ENCODE assay signal across 10 cellular contexts in the genomic region with DNA sequence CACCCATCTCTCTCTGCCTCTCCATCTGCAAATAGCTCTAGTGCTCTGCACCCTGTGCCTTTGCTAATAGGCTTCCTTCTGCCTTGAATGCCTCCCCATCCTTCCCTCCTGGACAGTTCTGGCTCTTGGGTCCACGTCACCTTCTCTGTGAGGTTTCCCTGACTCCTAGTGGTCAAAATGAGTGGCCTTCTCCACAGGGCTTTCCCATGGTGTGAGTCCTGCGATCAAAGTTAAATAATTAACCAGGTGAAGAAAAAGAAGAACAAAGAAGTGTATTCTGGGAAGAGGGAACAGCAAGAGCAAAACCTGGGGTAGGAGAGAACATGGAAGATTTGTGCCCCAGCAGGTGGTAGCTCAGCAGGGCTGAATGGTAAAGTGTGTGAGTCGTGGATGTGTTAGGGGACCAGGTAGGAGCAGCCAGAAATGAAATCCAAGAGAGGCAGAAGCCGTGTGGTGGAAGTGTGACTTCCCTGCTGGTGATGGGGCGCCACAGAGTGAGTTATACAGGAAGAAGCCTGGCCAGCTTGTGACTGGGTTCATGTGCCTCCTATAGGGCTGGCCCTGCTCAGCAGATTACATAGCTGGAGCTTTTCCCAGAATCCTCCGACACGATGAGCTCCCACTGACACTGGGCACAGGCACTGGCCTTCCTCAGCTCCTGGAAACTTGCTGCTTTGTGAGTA.
DNase-seq lines count a peak whose midpoint lies in the region; FAIRE-seq and TF ChIP-seq lines count a peak whose summit lies in the region.
"Had no signal": no experiment of that assay in that cellular context is flagged by ENCODE, and none has a peak within 500 bp of the region (broad histone marks: within the 10 kb centered on the region; RNA-seq: fewer than 3 reads in every experiment).

No MANE protein-coding gene starts in this region.

- H3K27ac Mint-ChIP-seq in neural crest cell (ENCODE audit: unreplicated experiment) = no peak overlapping the region

- H3K4me3 Mint-ChIP-seq in neural crest cell = no peak overlapping the region

- DNase-seq in EH (ENCODE audit: low read depth) (peak; percentile 40), esophagus muscularis mucosa (ENCODE audit: extremely low spot score) (peak; percentile 70), neural crest cell (ENCODE audit: low read depth, low spot score) (no peak), GM12892 (ENCODE audit: insufficient read length) (no peak), NCI-H1105 treated with DMSO at 0.1 percent for 48 hours (lab: John Stamatoyannopoulos, UW) (no peak), SKM-1 (lab: John Stamatoyannopoulos, UW; ENCODE audit: unreplicated experiment) (no peak)
- no peak for DNase-seq in activated naive CD4-positive, alpha-beta T cell treated with Interleukin-2 at 50 U/mL for 16 hours
- DNase-seq: hippocampal formation; stimulated activated CD4-positive, alpha-beta T cell treated with anti-CD3 and anti-CD28 coated beads, Interleukin-2, amount 100 ng/mL, for 24 hours had no signal

- TF ChIP-seq POLR2A in esophagus muscularis mucosa (IDR thresholded peaks at IDR 0.05; ENCODE audit: low read depth) = no peak
- TF ChIP-seq POLR2A in GM12892 (IDR thresholded peaks at IDR 0.05; ENCODE audit: low read depth, low read length) = no peak

- no peaks in the 10 kb centered on the region for H3K4me1 ChIP-seq in OCI-LY3 (ENCODE audit: low read length)
- peaks cover 7 to 24% (median 18%) of the 10 kb centered on the region in 4 donors for H3K4me1 ChIP-seq in esophagus muscularis mucosa

- H3K27me3 Mint-ChIP-seq in neural crest cell (ENCODE audit: low read depth) = peaks cover 73% of the 10 kb centered on the region

- TF ChIP-seq EP300 in esophagus muscularis mucosa (IDR thresholded peaks at IDR 0.05) = no peak

- TF ChIP-seq CTCF in OCI-LY3 (IDR thresholded peaks at IDR 0.05; ENCODE audit: low read depth, low read length) = peak; percentile 14; the same call in 1 of the 2 replicates
- TF ChIP-seq CTCF in esophagus muscularis mucosa (IDR thresholded peaks at IDR 0.05) = peak in 2 of 3 experiments; percentile 16 to 31
- TF ChIP-seq CTCF in neural crest cell (conservative IDR thresholded peaks at IDR 0.05) = peak; percentile 27

- H2AFZ ChIP-seq in OCI-LY3 (ENCODE audit: low read depth, low read length) = no peak overlapping the region

- H4K20me1 ChIP-seq in OCI-LY3 (ENCODE audit: insufficient read depth, low read length) = no peaks in the 10 kb centered on the region

- H3K79me2 ChIP-seq in OCI-LY3 (ENCODE audit: low read length) = no peaks in the 10 kb centered on the region

- H3K9me3 ChIP-seq in OCI-LY3 (ENCODE audit: insufficient read depth, low read length) = no peaks in the 10 kb centered on the region
- H3K9me3 ChIP-seq in esophagus muscularis mucosa = no peaks in the 10 kb centered on the region

- intact Hi-C loops in esophagus muscularis mucosa (cut with DNase I) = no loop called here

- no peaks in the 10 kb centered on the region for H3K9me3 Mint-ChIP-seq in neural crest cell

- H3K36me3 Mint-ChIP-seq in neural crest cell (ENCODE audit: low read depth) = no peaks in the 10 kb centered on the region

- no peak overlapping the region for H3K27ac ChIP-seq in OCI-LY3 (ENCODE audit: low read length)
- peak overlapping the region; percentile 1 to 60 (median 18) for H3K27ac ChIP-seq in esophagus muscularis mucosa (replicated peaks in 1 of 4)

- no peak overlapping the region for H3K4me2 ChIP-seq in OCI-LY3 (ENCODE audit: low read length)

- no peaks in the 10 kb centered on the region for H3K4me1 Mint-ChIP-seq in neural crest cell

- no peak overlapping the region for H3K9ac ChIP-seq in OCI-LY3 (ENCODE audit: low read length)

- H3K36me3 ChIP-seq in OCI-LY3 (replicated peaks; ENCODE audit: low read depth, low read length) (no peaks in the 10 kb centered on the region), esophagus muscularis mucosa (no peaks in the 10 kb centered on the region)

- H3K27me3 ChIP-seq in OCI-LY3 (ENCODE audit: low read depth, low read length) (peaks cover 6% of the 10 kb centered on the region), esophagus muscularis mucosa (peaks cover 0 to 22% (median 0%) of the 10 kb centered on the region in 4 donors)

- 35% methylated on average over 7 of the region's 7 CpGs for WGBS in esophagus muscularis mucosa

- H3K4me3 ChIP-seq in OCI-LY3 (ENCODE audit: low read length) (no peak overlapping the region), esophagus muscularis mucosa (no peak overlapping the region)

- no peak for FAIRE-seq in GM12892 (lab: Jason Lieb, UNC)

Comparison
In these comparisons a context has a peak if more than half of its experiments do, and no peak if none do; other contexts are left out.
1. DNase-seq: peak in EH (single experiment) and esophagus muscularis mucosa (single experiment); none in neural crest cell (single experiment), GM12892 (single experiment), NCI-H1105 treated with DMSO at 0.1 percent for 48 hours (single experiment), activated naive CD4-positive, alpha-beta T cell treated with Interleukin-2 at 50 U/mL for 16 hours (single experiment) and SKM-1 (single experiment).
2. Peak in every context shown above with its lines, with median percentiles within 50 percentile points of each other: CTCF ChIP-seq.